In the genomic region with DNA sequence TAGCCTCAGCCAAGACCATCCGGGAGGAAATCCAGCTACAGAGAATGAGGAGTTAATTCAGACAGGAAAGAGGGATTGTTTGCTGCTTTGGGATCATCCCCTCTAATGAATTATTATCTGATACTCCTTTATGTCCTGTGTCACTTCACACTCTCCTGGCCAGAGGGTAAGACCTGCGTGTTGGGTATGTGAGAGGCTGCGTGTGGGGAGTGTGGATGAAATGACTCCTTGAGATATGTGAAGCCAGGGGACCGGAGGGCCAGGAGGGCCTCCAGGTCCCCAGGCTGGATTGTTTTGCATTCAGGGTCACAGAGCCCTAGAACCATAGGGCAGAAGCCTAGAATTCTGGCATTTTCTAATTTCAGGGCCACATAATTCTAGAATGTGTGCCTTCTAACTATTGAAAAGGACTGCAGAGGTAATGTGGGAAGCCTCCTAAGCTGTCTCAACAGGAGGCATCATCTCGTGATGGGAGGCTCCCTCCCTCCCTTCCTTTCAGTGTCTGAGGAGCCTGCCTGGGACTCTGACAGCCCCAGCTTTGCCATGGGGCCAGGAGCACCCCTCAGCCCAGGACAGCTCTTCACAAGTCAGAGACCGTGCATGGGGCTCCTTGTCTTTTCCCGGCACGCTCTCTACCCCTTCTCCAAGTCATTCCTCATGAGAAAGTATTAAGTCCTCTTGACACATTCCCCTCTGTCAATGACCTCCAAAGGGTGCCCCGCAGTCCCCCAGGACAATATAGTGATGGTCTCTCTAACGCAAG, we compare ENCODE assay signal across 18 cellular contexts. TPM values are rescaled to one million over a fixed set of nuclear protein-coding genes. Genes with fewer than 3 reads are reported as not detected.
"Had no signal": no experiment of that assay in that cellular context is flagged by ENCODE, and none has a peak within 500 bp of the region (broad histone marks: within the 10 kb centered on the region; RNA-seq: fewer than 3 reads in every experiment).

No MANE protein-coding gene starts in this region.

- H3K4me3 ChIP-seq: colonic mucosa, esophagus squamous epithelium, sigmoid colon, tibial artery, vagina had no signal

- H3K9me3 ChIP-seq: colonic mucosa, esophagus squamous epithelium, sigmoid colon, tibial artery, vagina had no signal

- H3K36me3 ChIP-seq: colonic mucosa, esophagus squamous epithelium, sigmoid colon, tibial artery, vagina had no signal

- H3K27ac ChIP-seq: colonic mucosa, esophagus squamous epithelium, sigmoid colon, tibial artery, vagina had no signal

- DNase-seq: activated CD4-positive, alpha-beta T cell treated with anti-CD3 and anti-CD28 coated beads, Interleukin-2, amount 50 U/mL, for 1 hour; activated T-cell treated with anti-CD3 and anti-CD28 coated beads, Interleukin-2, amount 50 U/mL, for 1 hour; amniotic stem cell; caudate nucleus; colonic mucosa; effector CD4-positive, alpha-beta T cell; esophagus squamous epithelium; hypothalamus; left ventricle myocardium superior; naive thymus-derived CD8-positive, alpha-beta T cell; occipital lobe; sigmoid colon; stimulated activated CD4-positive, alpha-beta T cell treated with anti-CD3 and anti-CD28 coated beads, Interleukin-1b, Interleukin-23, amount 100 ng/mL, for 48 hours had no signal

- ATAC-seq: left ventricle myocardium superior; naive thymus-derived CD8-positive, alpha-beta T cell; WTC11 had no signal

RNA-seq across cellular contexts. Expression of a gene that starts 3.7 kb away (rescaled TPM):
- total RNA-seq: endothelial cell of umbilical vein, fibroblast of villous mesenchyme, left ventricle myocardium superior had no signal
- polyA plus RNA-seq: endothelial cell of umbilical vein had no signal
